16 cellular contexts compared by ENCODE assay signal in genomic region chr2:235070063-235070706, GRCh38.
DNase-seq lines count a peak whose midpoint lies in the region; ATAC-seq and TF ChIP-seq lines count a peak whose summit lies in the region.
"Had no signal": no experiment of that assay in that cellular context is flagged by ENCODE, and none has a peak within 500 bp of the region (broad histone marks: within the 10 kb centered on the region; RNA-seq: fewer than 3 reads in every experiment).

No MANE protein-coding gene starts in this region.

- no peaks in the 10 kb centered on the region for H3K36me3 Mint-ChIP-seq in WTC11
- no peaks in the 10 kb centered on the region for H3K36me3 Mint-ChIP-seq in CD4-positive, alpha-beta memory T cell
- H3K36me3 Mint-ChIP-seq: activated naive CD4-positive, alpha-beta T cell treated with anti-CD3 and anti-CD28 coated beads, Interleukin-2, amount 10 ng/mL, durations not matched to agents 7 days and 5 days had no signal

- no peaks in the 10 kb centered on the region for H3K27me3 Mint-ChIP-seq in WTC11 (ENCODE audit: low read depth)
- H3K27me3 Mint-ChIP-seq in CD4-positive, alpha-beta memory T cell, result peaks cover 8 to 10% of the 10 kb centered on the region in 2 donors

- intact Hi-C loops in CD4-positive, alpha-beta memory T cell (cut with micrococcal nuclease), result no loop called here

- no peaks in the 10 kb centered on the region for H3K36me3 ChIP-seq in HUES48 (ENCODE audit: control insufficient read depth, insufficient read depth, low read length)
- no peaks in the 10 kb centered on the region for H3K36me3 ChIP-seq in CD4-positive, alpha-beta memory T cell (ENCODE audit: insufficient read depth, low read length)

- H3K27ac Mint-ChIP-seq in WTC11, result peak overlapping the region; percentile 61
- H3K27ac Mint-ChIP-seq in CD4-positive, alpha-beta memory T cell, result no peak overlapping the region
- H3K27ac Mint-ChIP-seq: activated naive CD4-positive, alpha-beta T cell treated with anti-CD3 and anti-CD28 coated beads, Interleukin-2, amount 10 ng/mL, durations not matched to agents 7 days and 5 days had no signal

- H3K9me3 ChIP-seq in HUES48 (ENCODE audit: control insufficient read depth, insufficient read depth, low read length), result no peaks in the 10 kb centered on the region
- H3K9me3 ChIP-seq in CD4-positive, alpha-beta memory T cell (ENCODE audit: control insufficient read depth in 1 of 2, low read length in 2 of 2), result no peaks in the 10 kb centered on the region
- H3K9me3 ChIP-seq: body of pancreas had no signal

- peak; percentile 30 for DNase-seq in WTC11 (ENCODE audit: low spot score)
- DNase-seq in iPS DF 19.7 (ENCODE audit: low read depth, low spot score), result peak; percentile 28
- DNase-seq in renal cortical epithelial cell (ENCODE audit: low read depth), result peak; percentile 95
- DNase-seq in dedifferentiated amniotic fluid mesenchymal stem cell (ENCODE audit: extremely low spot score), result no peak
- no peak for DNase-seq in CD4-positive, alpha-beta memory T cell
- DNase-seq: activated CD4-positive, alpha-beta T cell treated with anti-CD3 and anti-CD28 coated beads, Interleukin-2, amount 50 U/mL, for 4 hours; activated naive CD4-positive, alpha-beta T cell treated with anti-CD3 and anti-CD28 coated beads, Interleukin-2, amount 10 ng/mL, durations not matched to agents 7 days and 5 days; activated T-cell treated with anti-CD3 and anti-CD28 coated beads for 4 hours; AML-193; body of pancreas; COR-L47; IMR-90; NCI-H1092; stimulated activated CD4-positive, alpha-beta T cell treated with anti-CD3 and anti-CD28 coated beads, Interleukin-2, amount 100 ng/mL, for 48 hours had no signal

- no peak overlapping the region for H3K9ac ChIP-seq in HUES48 (ENCODE audit: low read depth, low read length)

- no peaks in the 10 kb centered on the region for H3K27me3 ChIP-seq in HUES48 (ENCODE audit: control insufficient read depth, insufficient read depth, low read length)
- H3K27me3 ChIP-seq in CD4-positive, alpha-beta memory T cell (ENCODE audit: insufficient read depth, low read length), result no peaks in the 10 kb centered on the region
- H3K27me3 ChIP-seq: body of pancreas had no signal

- peak; percentile 86 for ATAC-seq in WTC11
- ATAC-seq in HG03095 (IDR thresholded peaks at IDR 0.05; ENCODE audit: unreplicated experiment), result no peak
- ATAC-seq: body of pancreas had no signal

- peaks cover 25% of the 10 kb centered on the region for H3K4me1 Mint-ChIP-seq in WTC11
- no peaks in the 10 kb centered on the region for H3K4me1 Mint-ChIP-seq in CD4-positive, alpha-beta memory T cell
- H3K4me1 Mint-ChIP-seq: activated naive CD4-positive, alpha-beta T cell treated with anti-CD3 and anti-CD28 coated beads, Interleukin-2, amount 10 ng/mL, durations not matched to agents 7 days and 5 days had no signal

- peaks cover 28% of the 10 kb centered on the region for H3K4me1 ChIP-seq in HUES48 (ENCODE audit: control insufficient read depth, insufficient read depth, low read length)
- no peaks in the 10 kb centered on the region for H3K4me1 ChIP-seq in CD4-positive, alpha-beta memory T cell (ENCODE audit: insufficient read depth, low read length)
- H3K4me1 ChIP-seq: body of pancreas had no signal

- H3K9me3 Mint-ChIP-seq in WTC11, result no peaks in the 10 kb centered on the region
- H3K9me3 Mint-ChIP-seq in CD4-positive, alpha-beta memory T cell, result peaks cover 0 to 2% (median 0%) of the 10 kb centered on the region in 8 donors
- H3K9me3 Mint-ChIP-seq: activated naive CD4-positive, alpha-beta T cell treated with anti-CD3 and anti-CD28 coated beads, Interleukin-2, amount 10 ng/mL, durations not matched to agents 7 days and 5 days had no signal

- peak overlapping the region; percentile 82 for H3K27ac ChIP-seq in HUES48 (ENCODE audit: low read depth, low read length)
- no peak overlapping the region for H3K27ac ChIP-seq in CD4-positive, alpha-beta memory T cell (ENCODE audit: low read depth, low read length)
- H3K27ac ChIP-seq: body of pancreas had no signal

- TF ChIP-seq CTCF in WTC11 (IDR thresholded peaks at IDR 0.05), result no peak

- H3K4me3 Mint-ChIP-seq in WTC11, result no peak overlapping the region
- no peak overlapping the region for H3K4me3 Mint-ChIP-seq in CD4-positive, alpha-beta memory T cell
- H3K4me3 Mint-ChIP-seq: activated naive CD4-positive, alpha-beta T cell treated with anti-CD3 and anti-CD28 coated beads, Interleukin-2, amount 10 ng/mL, durations not matched to agents 7 days and 5 days had no signal

- CTCF ChIA-PET in WTC11 (lab: Charles Lee), result interaction anchor here (0.6 to 1.1 kb wide), 4 partner anchors 11 to 525 kb away, joined by 3 to 5 read pairs (median 3); no protein-coding TSS in a partner anchor
- CTCF ChIA-PET in CD4-positive, alpha-beta memory T cell (lab: Charles Lee; ENCODE audit: partially characterized antibody), result interaction anchor here (1.3 kb wide), 1 partner anchor 47 kb away, joined by 3 read pairs; no protein-coding TSS in a partner anchor

- H3K4me3 ChIP-seq in HUES48 (ENCODE audit: low read depth, low read length), result no peak overlapping the region
- no peak overlapping the region for H3K4me3 ChIP-seq in CD4-positive, alpha-beta memory T cell (ENCODE audit: low read length in 2 of 2)
- H3K4me3 ChIP-seq: body of pancreas had no signal

- POLR2A ChIA-PET in WTC11 (lab: Charles Lee), result no interaction called here
- POLR2A ChIA-PET in CD4-positive, alpha-beta memory T cell (lab: Charles Lee; ENCODE audit: partially characterized antibody), result no interaction called here

TF ChIP-seq in WTC11, 78 proteins besides CTCF, POLR2A, EP300 and RAD21:
- TF ChIP-seq ZNF121 (CRISPR knock-in tag; IDR thresholded peaks at IDR 0.05), result no peak
- TF ChIP-seq SOX15 (CRISPR knock-in tag; IDR thresholded peaks at IDR 0.05), result no peak
- TF ChIP-seq ZNF423 (CRISPR knock-in tag; IDR thresholded peaks at IDR 0.05), result peak; percentile 8; the same call in 1 of the 2 replicates
- TF ChIP-seq MXD4 (CRISPR knock-in tag; IDR thresholded peaks at IDR 0.05; ENCODE audit: borderline replicate concordance), result no peak
- TF ChIP-seq NR2C2 (CRISPR knock-in tag; IDR thresholded peaks at IDR 0.05), result no peak
- TF ChIP-seq TCF7 (CRISPR knock-in tag; IDR thresholded peaks at IDR 0.05; ENCODE audit: low read depth), result no peak
- no peak for TF ChIP-seq AR (CRISPR knock-in tag; IDR thresholded peaks at IDR 0.05)
- TF ChIP-seq MLX (CRISPR knock-in tag; IDR thresholded peaks at IDR 0.05), result no peak
- TF ChIP-seq FOXP1 (CRISPR knock-in tag; IDR thresholded peaks at IDR 0.05; ENCODE audit: borderline replicate concordance), result no peak

Comparison
In these comparisons a context has a peak if more than half of its experiments do, and no peak if none do; other contexts are left out.
1. DNase-seq: peak in WTC11 (single experiment), iPS DF 19.7 (single experiment) and renal cortical epithelial cell (single experiment); none in dedifferentiated amniotic fluid mesenchymal stem cell (single experiment) and CD4-positive, alpha-beta memory T cell (0 of 5).